Comparison of ENCODE assay signal across 14 cellular contexts in the genomic region with DNA sequence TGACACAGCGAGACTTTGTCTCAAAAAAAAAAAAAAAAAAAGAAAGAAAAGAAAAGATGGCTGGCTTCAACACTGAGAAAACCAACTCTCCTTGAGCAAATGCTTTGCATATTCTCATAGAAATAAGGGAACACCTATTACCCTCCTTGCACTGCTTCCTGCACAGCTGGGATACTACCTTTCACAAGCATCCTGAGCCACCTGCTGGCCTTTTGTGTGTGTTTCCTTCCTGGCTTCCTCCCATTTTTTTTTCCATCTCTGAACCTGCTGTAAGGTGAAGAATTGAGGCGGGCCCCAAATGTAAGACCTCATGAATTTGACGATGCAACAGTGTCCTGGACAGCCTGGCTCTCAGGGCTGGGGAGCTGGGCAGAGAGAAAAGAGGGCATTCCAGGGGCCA. TPM values are rescaled to one million over a fixed set of nuclear protein-coding genes. Genes with fewer than 3 reads are reported as not detected.
DNase-seq lines count a peak whose midpoint lies in the region; ATAC-seq and TF ChIP-seq lines count a peak whose summit lies in the region.
"Had no signal": no experiment of that assay in that cellular context is flagged by ENCODE, and none has a peak within 500 bp of the region (broad histone marks: within the 10 kb centered on the region; RNA-seq: fewer than 3 reads in every experiment).

No MANE protein-coding gene starts in this region.

- TF ChIP-seq CTCF in choroid plexus epithelial cell (conservative IDR thresholded peaks at IDR 0.05; ENCODE audit: low read depth, low read length) (peak; percentile 27), prostate gland (IDR thresholded peaks at IDR 0.05) (no peak)

- no peak overlapping the region for H3K4me3 ChIP-seq in choroid plexus epithelial cell (ENCODE audit: low read depth, low read length)
- no peak overlapping the region for H3K4me3 ChIP-seq in prostate gland
- H3K4me3 ChIP-seq: GM12878 had no signal

- no peaks in the 10 kb centered on the region for H3K27me3 ChIP-seq in prostate gland (replicated peaks; ENCODE audit: insufficient read depth)

- H3K4me1 ChIP-seq in prostate gland (replicated peaks) = no peaks in the 10 kb centered on the region

- intact Hi-C loops in prostate gland (cut with DNase I) = no loop called here

- H3K36me3 ChIP-seq in prostate gland = no peaks in the 10 kb centered on the region

- ATAC-seq in HG02885 (IDR thresholded peaks at IDR 0.05; ENCODE audit: poor library complexity, unreplicated experiment) (no peak), HG03280 (IDR thresholded peaks at IDR 0.05; ENCODE audit: unreplicated experiment) (no peak)
- ATAC-seq: activated CD4-positive, CD25-positive, alpha-beta regulatory T cell treated with anti-CD3 and anti-CD28 coated beads, Interleukin-2, amount 50 U/mL, for 24 hours; GM12878; stimulated activated memory B cell treated with anti-CD40 and anti-IgM and Interleukin-4, amounts not matched to agents 10 μg/mL and 1 μg/mL and 100 μg/mL, for 72 hours had no signal

- H3K9me3 ChIP-seq in prostate gland = no peaks in the 10 kb centered on the region

- no peak overlapping the region for H3K27ac ChIP-seq in prostate gland

- TF ChIP-seq POLR2A in prostate gland (IDR thresholded peaks at IDR 0.05) = no peak

- DNase-seq in NCI-H82 (lab: John Stamatoyannopoulos, UW) (peak; percentile 23), NCI-H82 treated with DMSO at 0.1 percent for 48 hours (lab: John Stamatoyannopoulos, UW; ENCODE audit: unreplicated experiment) (no peak), NCI-H2171 (lab: John Stamatoyannopoulos, UW) (peak; percentile 53), choroid plexus epithelial cell (ENCODE audit: low read depth) (peak; percentile 10), renal cortical epithelial cell (ENCODE audit: low read depth) (peak; percentile 38), prostate gland (ENCODE audit: low spot score) (no peak)
- DNase-seq: activated effector memory CD4-positive, alpha-beta T cell treated with Interleukin-2 at 50 U/mL for 16 hours had no signal

- 64% methylated on average over 3 of the region's 3 CpGs for WGBS in prostate gland

RNA-seq across cellular contexts. Expression of gene RFPL3, which starts 1.9 kb away (rescaled TPM):
- total RNA-seq in renal cortical epithelial cell (not detected in 2 replicates), prostate gland (1 to 10 TPM in 1 of 2 donors, not detected in 1; 1.7 TPM)
- total RNA-seq: GM12878, myocyte, RPMI7951 had no signal

RNA-seq across cellular contexts. Expression of gene RTCB, which starts 56.3 kb away (rescaled TPM):
- 126 and 182 TPM in 2 replicates for total RNA-seq in renal cortical epithelial cell
- 10 to 100 TPM; 52.1 to 87.5 TPM for total RNA-seq in prostate gland

Comparison
In these comparisons a context has a peak if more than half of its experiments do, and no peak if none do; other contexts are left out.
1. DNase-seq: peak in NCI-H82 (single experiment), NCI-H2171 (single experiment), choroid plexus epithelial cell (single experiment) and renal cortical epithelial cell (single experiment); none in NCI-H82 treated with DMSO at 0.1 percent for 48 hours (single experiment) and prostate gland (single experiment).